Comparison of ENCODE assay signal across 25 cellular contexts in genomic region chr17:9178319-9178718, GRCh38.
"Had no signal": no experiment of that assay in that cellular context is flagged by ENCODE, and none has a peak within 500 bp of the region (broad histone marks: within the 10 kb centered on the region; RNA-seq: fewer than 3 reads in every experiment).

No MANE protein-coding gene starts in this region.

- H3K4me1 ChIP-seq: SJCRH30 had no signal

- H3K36me3 ChIP-seq: SJCRH30 had no signal

- H3K27me3 ChIP-seq: SJCRH30 had no signal

- H3K4me3 ChIP-seq: K562, SJCRH30, SK-N-MC had no signal

- DNase-seq: activated CD4-positive, alpha-beta T cell treated with anti-CD3 and anti-CD28 coated beads, Interleukin-2, amount 10 ng/mL, durations not matched to agents 24 days and 14 days; activated CD4-positive, alpha-beta T cell treated with anti-CD3 and anti-CD28 coated beads, Interleukin-2, amount 50 U/mL, for 4 hours; activated CD8-positive, alpha-beta T cell treated with anti-CD3 and anti-CD28 coated beads for 36 hours; activated effector memory CD4-positive, alpha-beta T cell treated with anti-CD3 and anti-CD28 coated beads, Interleukin-2, amount 50 U/mL, for 16 hours; activated naive CD4-positive, alpha-beta T cell; activated naive CD4-positive, alpha-beta T cell treated with anti-CD3 and anti-CD28 coated beads, Interleukin-2, amount 50 U/mL, for 16 hours; activated naive CD8-positive, alpha-beta T cell treated with anti-CD3 and anti-CD28 coated beads for 36 hours; activated T-cell treated with anti-CD3 and anti-CD28 coated beads, Interleukin-2, amount 50 U/mL, for 1 hour; activated T-cell treated with anti-CD3 and anti-CD28 coated beads, Interleukin-2, amount 50 U/mL, for 72 hours; amniotic stem cell; NCI-H1092 treated with DMSO at 0.1 percent for 48 hours; NCI-H1417 treated with DMSO at 0.1 percent for 48 hours; NCI-H187 treated with DMSO at 0.1 percent for 48 hours; NCI-H2081; NCI-H226; NCI-H446 treated with DMSO at 0.1 percent for 48 hours; NCI-H524; NCI-H69; NCI-H82; SHP77; SJCRH30 had no signal

- ATAC-seq: activated CD8-positive, alpha-beta T cell treated with anti-CD3 and anti-CD28 coated beads for 36 hours; activated T-cell treated with anti-CD3 and anti-CD28 coated beads, Interleukin-2, amount 50 U/mL, for 72 hours; activated T-helper 17 cell treated with anti-CD3 and anti-CD28 coated beads, Interleukin-2, amount 50 U/mL, for 72 hours; K562; Panc1 had no signal

- H3K27ac ChIP-seq: SJCRH30, SK-N-MC had no signal

- H3K9me3 ChIP-seq: SJCRH30 had no signal
